26 cellular contexts compared by ENCODE assay signal in genomic region chr18:22284581-22285230, GRCh38.
DNase-seq lines count a peak whose midpoint lies in the region; ATAC-seq, FAIRE-seq and TF ChIP-seq lines count a peak whose summit lies in the region.
"Had no signal": no experiment of that assay in that cellular context is flagged by ENCODE, and none has a peak within 500 bp of the region (broad histone marks: within the 10 kb centered on the region; RNA-seq: fewer than 3 reads in every experiment).

No MANE protein-coding gene starts in this region.

- H3K27me3 Mint-ChIP-seq in CD14-positive monocyte (ENCODE audit: low read depth in 3 of 3): no peaks in the 10 kb centered on the region

- peaks cover 34% of the 10 kb centered on the region for H3K4me1 Mint-ChIP-seq in CD14-positive monocyte

- H3K79me2 ChIP-seq in keratinocyte (ENCODE audit: control insufficient read depth, insufficient read depth, low read length): no peaks in the 10 kb centered on the region

- TF ChIP-seq CTCF in CD14-positive monocyte (IDR thresholded peaks at IDR 0.05) (no peak), keratinocyte (optimal IDR thresholded peaks at IDR 0.05 in 1 of 3, IDR thresholded peaks at IDR 0.05 in 1 of 3, conservative IDR thresholded peaks at IDR 0.05 in 1 of 3; ENCODE audit: extremely low read depth in 1 of 3, insufficient read depth in 2 of 3, low read length in 3 of 3) (no peak)

- intact Hi-C loops in CD14-positive monocyte (cut with micrococcal nuclease): no loop called here

- FAIRE-seq in keratinocyte (lab: Jason Lieb, UNC): peak; percentile 5
- FAIRE-seq: A549, GM12891, HTR-8/SVneo had no signal

- DNase-seq in CD14-positive monocyte (ENCODE audit: low spot score): no peak
- DNase-seq in HT-29 (ENCODE audit: low spot score): peak; percentile 49
- peak; percentile 84 for DNase-seq in dermis blood vessel endothelial cell
- DNase-seq in keratinocyte (ENCODE audit: low read depth, low spot score): no peak
- no peak for DNase-seq in SW480 (ENCODE audit: low spot score)
- DNase-seq in NCI-H510A (lab: John Stamatoyannopoulos, UW): no peak
- DNase-seq: C1 segment of cervical spinal cord; Caco-2; CD8-positive, alpha-beta T cell; DMS79 treated with DMSO at 0.1 percent for 48 hours; GF-D8; GOT3; HCEC 1CT; KBM-7; NCI-H1105 treated with DMSO at 0.1 percent for 48 hours; NCI-H146; NCI-H1930; NCI-H2107; NCI-H524 treated with DMSO at 0.1 percent for 48 hours; NCI-H774; Right ventricle myocardium superior had no signal

- no peak overlapping the region for H3K4me3 Mint-ChIP-seq in CD14-positive monocyte
- H3K4me3 Mint-ChIP-seq: CD8-positive, alpha-beta T cell had no signal

- H3K4me3 ChIP-seq in keratinocyte (ENCODE audit: control insufficient read depth in 2 of 3, extremely low read depth in 1 of 3, insufficient read depth in 2 of 3, low read depth in 1 of 3, low read length in 3 of 3): no peak overlapping the region
- H3K4me3 ChIP-seq: A549, SJSA1 had no signal

- H4K20me1 ChIP-seq in keratinocyte (ENCODE audit: control insufficient read depth, extremely low read depth, insufficient read depth, low read length): no peaks in the 10 kb centered on the region

- H3K4me1 ChIP-seq in keratinocyte (ENCODE audit: control insufficient read depth, extremely low read depth, insufficient read depth, low read length): peaks cover 20% of the 10 kb centered on the region

- no peaks in the 10 kb centered on the region for H3K36me3 ChIP-seq in keratinocyte (ENCODE audit: control insufficient read depth in 2 of 2, extremely low read depth in 1 of 2, insufficient read depth in 2 of 2, low read length in 2 of 2)
- H3K36me3 ChIP-seq: SJSA1 had no signal

- no peaks in the 10 kb centered on the region for H3K9me1 ChIP-seq in keratinocyte (ENCODE audit: control insufficient read depth, extremely low read depth, insufficient read depth, low read length)

- no peak for ATAC-seq in HG02852 (IDR thresholded peaks at IDR 0.05; ENCODE audit: unreplicated experiment)
- ATAC-seq: A549; CD8-positive, alpha-beta T cell had no signal

- peaks cover 0 to 3% of the 10 kb centered on the region in 2 donors for H3K36me3 Mint-ChIP-seq in CD14-positive monocyte
- H3K36me3 Mint-ChIP-seq: CD8-positive, alpha-beta T cell had no signal

- H3K27ac Mint-ChIP-seq in CD14-positive monocyte: peak overlapping the region; percentile 71 to 91 (median 87)
- H3K27ac Mint-ChIP-seq: CD8-positive, alpha-beta T cell had no signal

- H3K27me3 ChIP-seq in keratinocyte (ENCODE audit: control insufficient read depth, extremely low read depth, insufficient read depth, low read length): no peaks in the 10 kb centered on the region
- H3K27me3 ChIP-seq: SJSA1 had no signal

- H3K9me3 ChIP-seq in keratinocyte (ENCODE audit: control insufficient read depth, low read depth, low read length): no peaks in the 10 kb centered on the region
- H3K9me3 ChIP-seq: SJSA1 had no signal

- no peak overlapping the region for H2AFZ ChIP-seq in keratinocyte (ENCODE audit: control insufficient read depth, low read length)

- dilution Hi-C loops in keratinocyte (cut with MboI; ENCODE audit: extremely low pct_ligation_motif_present, low sequenced_read_pairs): no loop called here

- H3K4me2 ChIP-seq in keratinocyte (ENCODE audit: control insufficient read depth, extremely low read depth, insufficient read depth, low read depth, low read length): no peak overlapping the region

- H3K9me3 Mint-ChIP-seq in CD14-positive monocyte: peaks cover 0 to 13% (median 5%) of the 10 kb centered on the region in 7 donors

- no peak overlapping the region for H3K9ac ChIP-seq in keratinocyte (ENCODE audit: control insufficient read depth, extremely low read depth, insufficient read depth, low read length)

- H3K27ac ChIP-seq in keratinocyte (ENCODE audit: control insufficient read depth, insufficient read depth, low read length): peak overlapping the region; percentile 68
- H3K27ac ChIP-seq: SJSA1 had no signal

Comparison
In these comparisons a context has a peak if more than half of its experiments do, and no peak if none do; other contexts are left out.
1. DNase-seq: peak in HT-29 (single experiment) and dermis blood vessel endothelial cell (single experiment); none in CD14-positive monocyte (single experiment), keratinocyte (single experiment), SW480 (single experiment) and NCI-H510A (single experiment).